8 cellular contexts compared by ENCODE assay signal in the genomic region with DNA sequence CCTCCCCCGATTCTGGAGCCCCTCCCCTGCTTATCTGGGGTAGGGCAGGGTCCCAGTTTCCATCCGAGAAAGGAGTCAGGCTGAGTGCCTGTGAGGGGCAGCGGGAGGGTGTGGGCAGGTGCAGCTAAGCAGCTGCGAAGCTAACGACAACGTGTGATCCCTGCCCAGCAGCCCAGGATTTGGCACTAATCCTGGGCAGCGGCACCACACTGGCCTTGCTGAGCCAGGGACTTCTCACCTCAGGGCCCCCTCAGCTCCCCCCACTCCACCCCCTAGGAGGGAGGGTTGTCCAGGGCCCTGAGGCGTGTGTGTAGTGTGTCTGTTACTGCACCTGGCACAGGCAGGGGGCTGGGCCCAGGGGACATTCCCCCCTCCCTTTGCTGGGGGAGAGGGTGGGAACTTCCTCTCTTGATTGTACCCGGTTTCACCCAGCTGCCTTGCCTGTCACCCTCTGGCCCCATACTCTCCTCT. TPM values are rescaled to one million over a fixed set of nuclear protein-coding genes. Genes with fewer than 3 reads are reported as not detected.
DNase-seq lines count a peak whose midpoint lies in the region; ATAC-seq and TF ChIP-seq lines count a peak whose summit lies in the region.

No MANE protein-coding gene starts in this region.

- TF ChIP-seq POLR2A in right lobe of liver (IDR thresholded peaks at IDR 0.05) = no peak

- H3K9me2 ChIP-seq in OCI-LY7 (ENCODE audit: insufficient read depth, low read length) = no peaks in the 10 kb centered on the region

- peaks cover 12% of the 10 kb centered on the region for H3K27me3 Mint-ChIP-seq in mesothelial cell of epicardium (ENCODE audit: low read depth)

- no TSS peak for BruUV-seq in OCI-LY7 (replicated peaks; lab: Mats Ljungman, UMichigan)

- ATAC-seq in GM18861 (IDR thresholded peaks at IDR 0.05; ENCODE audit: unreplicated experiment) = peak; percentile 78
- ATAC-seq in HG03025 (IDR thresholded peaks at IDR 0.05; ENCODE audit: low FRiP score, unreplicated experiment) = peak; percentile 53
- ATAC-seq in right lobe of liver = peak; percentile 18 to 51 (median 38)

- peaks cover 6% of the 10 kb centered on the region for H3K4me1 Mint-ChIP-seq in mesothelial cell of epicardium

- H4K20me1 ChIP-seq in OCI-LY7 (ENCODE audit: insufficient read depth, low read length) = no peaks in the 10 kb centered on the region

- H2AFZ ChIP-seq in OCI-LY7 (ENCODE audit: low read length) = no peak overlapping the region

- H3K36me3 Mint-ChIP-seq in mesothelial cell of epicardium = peaks cover 12% of the 10 kb centered on the region

- H3K9me3 ChIP-seq in OCI-LY7 (ENCODE audit: low read length) (no peaks in the 10 kb centered on the region), right lobe of liver (no peaks in the 10 kb centered on the region)

- DNase-seq in OCI-LY7 (ENCODE audit: low spot score) (peak; percentile 93), right lobe of liver (peak in 1 of 3 donors; percentile 37), AML-193 (lab: John Stamatoyannopoulos, UW) (no peak), NCI-H128 (lab: John Stamatoyannopoulos, UW; ENCODE audit: unreplicated experiment) (no peak), mesothelial cell of epicardium (ENCODE audit: low spot score in 2 of 2, unreplicated experiment in 2 of 2) (no peak)
- no peak for DNase-seq in activated effector memory CD4-positive, alpha-beta T cell treated with Interleukin-2 at 50 U/mL for 16 hours

- peaks cover 36% of the 10 kb centered on the region for H3K36me3 ChIP-seq in OCI-LY7 (ENCODE audit: insufficient read depth, low read length)
- peaks cover 0 to 19% (median 8%) of the 10 kb centered on the region in 4 donors for H3K36me3 ChIP-seq in right lobe of liver

- intact Hi-C loops in OCI-LY7 (cut with micrococcal nuclease; ENCODE audit: unreplicated experiment) = loop anchor here (1.0 kb wide), 1 partner anchor 12 kb away; a partner anchor contains a TSS
- intact Hi-C loops in right lobe of liver (cut with DNase I) = loop anchor here in 1 of 2 donors (5.0 kb wide), 2 partner anchors 41 to 54 kb away; no protein-coding TSS in a partner anchor

- POLR2A ChIA-PET in OCI-LY7 (lab: Charles Lee) = interaction anchor here (0.7 to 3.7 kb wide), 11 partner anchors 9 to 55 kb away, joined by 3 to 26 read pairs (median 5); a partner anchor contains a TSS

- H3K4me3 ChIP-seq in OCI-LY7 (ENCODE audit: low read depth, low read length, poor library complexity, severe bottlenecking) (peak overlapping the region; percentile 52), right lobe of liver (peak overlapping the region in 2 of 3 donors; percentile 6 to 20)

- H3K4me2 ChIP-seq in OCI-LY7 (ENCODE audit: low read length) = peak overlapping the region; percentile 81

- TF ChIP-seq CTCF in OCI-LY7 (conservative IDR thresholded peaks at IDR 0.05; ENCODE audit: low read length) (no peak), right lobe of liver (IDR thresholded peaks at IDR 0.05) (no peak), mesothelial cell of epicardium (IDR thresholded peaks at IDR 0.05; ENCODE audit: unreplicated experiment) (no peak)

- H3K9me3 Mint-ChIP-seq in mesothelial cell of epicardium = no peaks in the 10 kb centered on the region

- H3K27ac Mint-ChIP-seq in mesothelial cell of epicardium = no peak overlapping the region

- H3K79me2 ChIP-seq in OCI-LY7 (ENCODE audit: insufficient read depth, low read depth, low read length) = no peaks in the 10 kb centered on the region

- H3K4me3 Mint-ChIP-seq in mesothelial cell of epicardium = no peak overlapping the region

- no peaks in the 10 kb centered on the region for H3K27me3 ChIP-seq in right lobe of liver

- H3K27ac ChIP-seq in OCI-LY7 (ENCODE audit: low read depth, low read length, poor library complexity, severe bottlenecking) (peak overlapping the region; percentile 84), right lobe of liver (peak overlapping the region; percentile 54 to 67 (median 66))

- H3K4me1 ChIP-seq in OCI-LY7 (ENCODE audit: insufficient read depth, low read length, poor library complexity, severe bottlenecking) = peaks cover 52% of the 10 kb centered on the region
- peaks cover 0 to 34% (median 12%) of the 10 kb centered on the region in 4 donors for H3K4me1 ChIP-seq in right lobe of liver

- WGBS in right lobe of liver (ENCODE audit: insufficient coverage, low coverage, low lambda C conversion rate, missing lambda C conversion rate) = 25% methylated on average over 5 of the region's 9 CpGs

- CTCF ChIA-PET in OCI-LY7 (lab: Charles Lee; ENCODE audit: unreplicated experiment) = interaction anchor here (0.6 to 3.1 kb wide), 6 partner anchors 9 to 1856 kb away, joined by 3 to 32 read pairs (median 3); no protein-coding TSS in a partner anchor

RNA-seq across cellular contexts. Expression of a gene that starts 1.8 kb away (rescaled TPM):
- not detected in 2 replicates for total RNA-seq in OCI-LY7 (2014; rRNA removed; shearing (Covaris generic))
- total RNA-seq in OCI-LY7 (2022) (not detected in 2 replicates), right lobe of liver (not detected), mesothelial cell of epicardium (0.16 TPM in 1 of 3 replicates, not detected in the others)

RNA-seq across cellular contexts. Expression of a gene that starts 11.5 kb away (rescaled TPM):
- total RNA-seq in OCI-LY7 (2014; rRNA removed; shearing (Covaris generic)) = 53.9 and 65.5 TPM in 2 replicates
- 30.7 and 38.0 TPM in 2 replicates for total RNA-seq in OCI-LY7 (2022)
- 10 to 100 TPM; 17.4 to 29.7 (median 21.0) TPM for total RNA-seq in right lobe of liver
- total RNA-seq in mesothelial cell of epicardium = 29.4 to 32.8 TPM (median 32.6 TPM) in 3 replicates

RNA-seq across cellular contexts. Expression of a gene that starts 30.1 kb away (rescaled TPM):
- total RNA-seq in OCI-LY7 (2014; rRNA removed; shearing (Covaris generic)) = 25.3 and 29.3 TPM in 2 replicates
- total RNA-seq in OCI-LY7 (2022) (28.1 and 29.0 TPM in 2 replicates), right lobe of liver (1 to 10 TPM; 5.0 to 8.8 (median 7.7) TPM), mesothelial cell of epicardium (138 to 141 TPM (median 141 TPM) in 3 replicates)
